ENCODE assay signal across 1 cellular context in genomic region chr16:75432828-75433731, GRCh38.
A peak's percentile ranks its signal among the peaks of the same experiment; 100 is the strongest.
TF ChIP-seq lines count a peak whose summit lies in the region.

Gene CFDP1, minus strand, starts transcription at chr16:75433503. Its CDS starts 151 bp downstream, at chr16:75433352.

TF ChIP-seq in K562, 482 proteins besides CTCF, POLR2A, EP300 and RAD21 (continued from another document):
- TF ChIP-seq MXD1 (CRISPR knock-in tag; IDR thresholded peaks at IDR 0.05; ENCODE audit: borderline replicate concordance, poor library complexity, severe bottlenecking) = peak; percentile 85
- no peak; the same call in 1 of the 2 replicates for TF ChIP-seq STAT6 (CRISPR knock-in tag; IDR thresholded peaks at IDR 0.05)
- TF ChIP-seq ZNF311 (CRISPR knock-in tag; IDR thresholded peaks at IDR 0.05) = 0 out of 2 replicates have a peak, but pooled peaks have one; percentile 23
- TF ChIP-seq CREB3 (tag; conservative IDR thresholded peaks at IDR 0.05; ENCODE audit: low read depth) = no peak
- TF ChIP-seq MLX (CRISPR knock-in tag; conservative IDR thresholded peaks at IDR 0.05) = 0 out of 4 replicates have a peak, but pooled peaks of 1 of the 2 experiments have one; percentile 84
- TF ChIP-seq E4F1 (CRISPR knock-in tag; IDR thresholded peaks at IDR 0.05; ENCODE audit: borderline replicate concordance) = no peak
- peak; percentile 99 for TF ChIP-seq E2F8 (IDR thresholded peaks at IDR 0.05; ENCODE audit: low read depth, partially characterized antibody)
